Comparison of ENCODE assay signal across 17 cellular contexts in the genomic region with DNA sequence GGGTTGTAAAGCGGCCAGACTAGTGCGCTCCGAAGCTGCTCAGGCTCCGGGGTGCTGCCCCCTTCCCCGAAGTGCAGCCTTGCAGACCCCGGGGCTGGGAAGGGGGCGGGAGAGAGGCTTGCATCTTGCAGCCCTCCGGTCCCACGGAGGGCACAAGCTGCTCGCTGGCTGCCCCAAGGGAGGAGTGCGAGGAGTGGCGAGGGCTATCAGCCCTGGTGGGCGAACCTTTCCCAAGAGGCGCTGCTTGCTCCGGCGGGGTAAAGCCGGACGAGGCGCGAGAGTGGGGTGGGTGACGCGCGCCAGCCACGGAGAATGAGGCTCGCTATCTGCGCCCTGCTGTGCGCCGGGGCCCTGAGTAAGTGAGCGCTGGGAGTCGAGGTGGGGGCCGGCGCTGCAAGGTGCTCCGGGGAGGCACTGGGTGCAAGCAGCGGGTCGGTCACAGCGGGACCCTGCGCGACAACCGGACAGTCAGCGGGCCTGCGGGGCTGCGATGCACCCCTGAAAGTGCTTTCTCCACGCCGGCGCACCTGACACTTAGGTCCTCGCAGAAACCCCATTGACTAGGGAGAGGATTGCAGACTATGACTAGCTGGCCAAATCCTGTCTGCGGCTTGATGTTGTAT. TPM values are rescaled to one million over a fixed set of nuclear protein-coding genes. Genes with fewer than 3 reads are reported as not detected.
DNase-seq lines count a peak whose midpoint lies in the region; ATAC-seq and TF ChIP-seq lines count a peak whose summit lies in the region.
"Had no signal": no experiment of that assay in that cellular context is flagged by ENCODE, and none has a peak within 500 bp of the region (broad histone marks: within the 10 kb centered on the region; RNA-seq: fewer than 3 reads in every experiment).

No MANE protein-coding gene starts in this region.

- TF ChIP-seq CTCF in SK-N-SH (IDR thresholded peaks at IDR 0.05) = no peak

- H3K9me3 ChIP-seq in SK-N-SH = no peaks in the 10 kb centered on the region
- no peaks in the 10 kb centered on the region for H3K9me3 ChIP-seq in iPS-18a (ENCODE audit: control insufficient read depth, low read depth, low read length)

- CTCF ChIA-PET in SK-N-SH (lab: Yijun Ruan, JAX) = interaction anchor here (1.0 to 1.8 kb wide), 4 partner anchors 10 to 144 kb away, joined by 3 to 7 read pairs (median 3); a partner anchor contains a TSS

- no peaks in the 10 kb centered on the region for H3K79me2 ChIP-seq in SK-N-SH (ENCODE audit: insufficient read depth)

- H3K9ac ChIP-seq in SK-N-SH = no peak overlapping the region
- H3K9ac ChIP-seq in iPS-18a (ENCODE audit: low read length) = no peak overlapping the region

- no peaks in the 10 kb centered on the region for H3F3A ChIP-seq in SK-N-SH (replicated peaks; ENCODE audit: insufficient read depth)

- no peak for ATAC-seq in GM19463 (IDR thresholded peaks at IDR 0.05; ENCODE audit: unreplicated experiment)

- TF ChIP-seq EP300 in SK-N-SH (IDR thresholded peaks at IDR 0.05; ENCODE audit: borderline replicate concordance in 1 of 2, low read depth in 1 of 2, low read length in 1 of 2) = no peak

- peak overlapping the region; percentile 76 for H3K4me2 ChIP-seq in SK-N-SH

- H3K4me3 ChIP-seq in SK-N-SH (ENCODE audit: low read depth in 2 of 2, low read length in 1 of 2) (peak overlapping the region; percentile 16 to 38; a peak in 3 of 4 replicates), iPS-18a (ENCODE audit: low read length) (peak overlapping the region; percentile 47)
- H3K4me3 ChIP-seq: skin epidermis had no signal

- POLR2A ChIA-PET in SK-N-SH (lab: Yijun Ruan, JAX) = no interaction called here

- H2AFZ ChIP-seq in SK-N-SH (ENCODE audit: low read depth) = no peak overlapping the region

- H4K20me1 ChIP-seq in SK-N-SH (ENCODE audit: insufficient read depth) = no peaks in the 10 kb centered on the region

- H3K4me1 ChIP-seq in SK-N-SH (ENCODE audit: control insufficient read depth in 1 of 2, insufficient read depth in 2 of 2, low read depth in 1 of 2, low read length in 1 of 2) = peaks cover 0 to 4% of the 10 kb centered on the region in 2 experiments; a peak in 1 of 4 replicates
- no peaks in the 10 kb centered on the region for H3K4me1 ChIP-seq in iPS-18a (ENCODE audit: control insufficient read depth, low read depth, low read length)

- H3K36me3 ChIP-seq in SK-N-SH (replicated peaks in 1 of 2; ENCODE audit: control insufficient read depth in 1 of 2, insufficient read depth in 2 of 2, low read length in 1 of 2) (no peaks in the 10 kb centered on the region), iPS-18a (ENCODE audit: control insufficient read depth, low read depth, low read length) (no peaks in the 10 kb centered on the region)

- no peaks in the 10 kb centered on the region for H3K9me2 ChIP-seq in SK-N-SH

- 7% methylated on average over 3 of the region's 47 CpGs for WGBS in SK-N-SH (ENCODE audit: low lambda C conversion rate)

- DNase-seq in NCI-H82 (lab: John Stamatoyannopoulos, UW) (peak; percentile 25), NCI-H82 treated with DMSO at 0.1 percent for 48 hours (lab: John Stamatoyannopoulos, UW; ENCODE audit: unreplicated experiment) (no peak), SK-N-SH (peak; percentile 61), retina (peak; percentile 72), T1000 (lab: John Stamatoyannopoulos, UW) (no peak)
- DNase-seq in activated effector memory CD4-positive, alpha-beta T cell treated with Interleukin-2 at 50 U/mL for 16 hours = no peak
- DNase-seq: ACHN; activated CD4-positive, alpha-beta T cell treated with anti-CD3 and anti-CD28 coated beads, Interleukin-2, amount 50 U/mL, for 48 hours; activated naive CD4-positive, alpha-beta T cell treated with anti-CD3 and anti-CD28 coated beads, Interleukin-2, amount 10 ng/mL, durations not matched to agents 7 days and 5 days; dermis blood vessel endothelial cell; foreskin melanocyte; KBM-7; NCI-H2029; OCI-M1 had no signal

- peaks cover 25% of the 10 kb centered on the region; the same call in 1 of the 2 replicates for H3K27me3 ChIP-seq in SK-N-SH (ENCODE audit: insufficient read depth)
- H3K27me3 ChIP-seq in iPS-18a (ENCODE audit: control insufficient read depth, insufficient read depth, low read length) = peaks cover 32% of the 10 kb centered on the region

- H3K27ac ChIP-seq in SK-N-SH (ENCODE audit: low read depth in 2 of 2, low read length in 1 of 2) = no peak overlapping the region
- H3K27ac ChIP-seq in iPS-18a (ENCODE audit: low read length) = no peak overlapping the region
- H3K27ac ChIP-seq: skin epidermis had no signal

- no peak for TF ChIP-seq RAD21 in SK-N-SH (IDR thresholded peaks at IDR 0.05; ENCODE audit: low read length)

TF ChIP-seq in SK-N-SH, 30 proteins besides CTCF, POLR2A, EP300 and RAD21:
- TF ChIP-seq, protein P1, sequence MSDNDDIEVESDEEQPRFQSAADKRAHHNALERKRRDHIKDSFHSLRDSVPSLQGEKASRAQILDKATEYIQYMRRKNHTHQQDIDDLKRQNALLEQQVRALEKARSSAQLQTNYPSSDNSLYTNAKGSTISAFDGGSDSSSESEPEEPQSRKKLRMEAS (IDR thresholded peaks at IDR 0.05; ENCODE audit: low read depth) = no peak
- TF ChIP-seq GATA2 (CRISPR knock-in tag; IDR thresholded peaks at IDR 0.05) (no peak), CHD2 (IDR thresholded peaks at IDR 0.05; ENCODE audit: low read length, partially characterized antibody) (no peak), ELF1 (IDR thresholded peaks at IDR 0.05) (no peak), RXRA (IDR thresholded peaks at IDR 0.05; ENCODE audit: borderline replicate concordance, low read depth) (no peak), TCF12 (IDR thresholded peaks at IDR 0.05) (no peak), FOXM1 (IDR thresholded peaks at IDR 0.05; ENCODE audit: low read depth) (no peak), SMC3 (IDR thresholded peaks at IDR 0.05; ENCODE audit: low read depth, low read length) (no peak), TEAD4 (IDR thresholded peaks at IDR 0.05; ENCODE audit: borderline replicate concordance, insufficient read depth) (no peak), MXI1 (IDR thresholded peaks at IDR 0.05; ENCODE audit: low read depth, low read length) (no peak), SIN3A (IDR thresholded peaks at IDR 0.05; ENCODE audit: borderline replicate concordance, low read depth, low read length) (no peak), RFX5 (IDR thresholded peaks at IDR 0.05; ENCODE audit: low read length) (no peak), NFIC (IDR thresholded peaks at IDR 0.05; ENCODE audit: borderline replicate concordance) (no peak), TAF1 (IDR thresholded peaks at IDR 0.05; ENCODE audit: borderline replicate concordance, low read depth, low read length) (no peak)
- TF ChIP-seq, protein P2, sequence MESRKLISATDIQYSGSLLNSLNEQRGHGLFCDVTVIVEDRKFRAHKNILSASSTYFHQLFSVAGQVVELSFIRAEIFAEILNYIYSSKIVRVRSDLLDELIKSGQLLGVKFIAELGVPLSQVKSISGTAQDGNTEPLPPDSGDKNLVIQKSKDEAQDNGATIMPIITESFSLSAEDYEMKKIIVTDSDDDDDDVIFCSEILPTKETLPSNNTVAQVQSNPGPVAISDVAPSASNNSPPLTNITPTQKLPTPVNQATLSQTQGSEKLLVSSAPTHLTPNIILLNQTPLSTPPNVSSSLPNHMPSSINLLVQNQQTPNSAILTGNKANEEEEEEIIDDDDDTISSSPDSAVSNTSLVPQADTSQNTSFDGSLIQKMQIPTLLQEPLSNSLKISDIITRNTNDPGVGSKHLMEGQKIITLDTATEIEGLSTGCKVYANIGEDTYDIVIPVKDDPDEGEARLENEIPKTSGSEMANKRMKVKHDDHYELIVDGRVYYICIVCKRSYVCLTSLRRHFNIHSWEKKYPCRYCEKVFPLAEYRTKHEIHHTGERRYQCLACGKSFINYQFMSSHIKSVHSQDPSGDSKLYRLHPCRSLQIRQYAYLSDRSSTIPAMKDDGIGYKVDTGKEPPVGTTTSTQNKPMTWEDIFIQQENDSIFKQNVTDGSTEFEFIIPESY (IDR thresholded peaks at IDR 0.05; ENCODE audit: borderline replicate concordance, low read depth) = no peak

RNA-seq across cellular contexts. Expression of a gene that starts 12.7 kb away (rescaled TPM):
- 15.7 and 21.5 TPM in 2 replicates for polyA plus RNA-seq in SK-N-SH (2012; rRNA removed)
- polyA plus RNA-seq in SK-N-SH (2012; cell fraction: cytosol; rRNA removed) = 16.8 and 18.5 TPM in 2 replicates
- 32.8 and 52.6 TPM in 2 replicates for polyA plus RNA-seq in SK-N-SH (2012; cell fraction: nucleus; rRNA removed)

Comparison
In these comparisons a context has a peak if more than half of its experiments do, and no peak if none do; other contexts are left out.
1. DNase-seq: peak in NCI-H82 (single experiment), SK-N-SH (single experiment) and retina (single experiment); none in NCI-H82 treated with DMSO at 0.1 percent for 48 hours (single experiment), T1000 (single experiment) and activated effector memory CD4-positive, alpha-beta T cell treated with Interleukin-2 at 50 U/mL for 16 hours (single experiment).